Comparison of ENCODE assay signal across 1 cellular context in genomic region chr10:119211176-119211575, GRCh38.
TF ChIP-seq lines count a peak whose summit lies in the region.

No MANE protein-coding gene starts in this region.

TF ChIP-seq in HEK293, 187 proteins besides CTCF, POLR2A, EP300 and RAD21 (continued from another document and continues in another):
- TF ChIP-seq, protein P1, sequence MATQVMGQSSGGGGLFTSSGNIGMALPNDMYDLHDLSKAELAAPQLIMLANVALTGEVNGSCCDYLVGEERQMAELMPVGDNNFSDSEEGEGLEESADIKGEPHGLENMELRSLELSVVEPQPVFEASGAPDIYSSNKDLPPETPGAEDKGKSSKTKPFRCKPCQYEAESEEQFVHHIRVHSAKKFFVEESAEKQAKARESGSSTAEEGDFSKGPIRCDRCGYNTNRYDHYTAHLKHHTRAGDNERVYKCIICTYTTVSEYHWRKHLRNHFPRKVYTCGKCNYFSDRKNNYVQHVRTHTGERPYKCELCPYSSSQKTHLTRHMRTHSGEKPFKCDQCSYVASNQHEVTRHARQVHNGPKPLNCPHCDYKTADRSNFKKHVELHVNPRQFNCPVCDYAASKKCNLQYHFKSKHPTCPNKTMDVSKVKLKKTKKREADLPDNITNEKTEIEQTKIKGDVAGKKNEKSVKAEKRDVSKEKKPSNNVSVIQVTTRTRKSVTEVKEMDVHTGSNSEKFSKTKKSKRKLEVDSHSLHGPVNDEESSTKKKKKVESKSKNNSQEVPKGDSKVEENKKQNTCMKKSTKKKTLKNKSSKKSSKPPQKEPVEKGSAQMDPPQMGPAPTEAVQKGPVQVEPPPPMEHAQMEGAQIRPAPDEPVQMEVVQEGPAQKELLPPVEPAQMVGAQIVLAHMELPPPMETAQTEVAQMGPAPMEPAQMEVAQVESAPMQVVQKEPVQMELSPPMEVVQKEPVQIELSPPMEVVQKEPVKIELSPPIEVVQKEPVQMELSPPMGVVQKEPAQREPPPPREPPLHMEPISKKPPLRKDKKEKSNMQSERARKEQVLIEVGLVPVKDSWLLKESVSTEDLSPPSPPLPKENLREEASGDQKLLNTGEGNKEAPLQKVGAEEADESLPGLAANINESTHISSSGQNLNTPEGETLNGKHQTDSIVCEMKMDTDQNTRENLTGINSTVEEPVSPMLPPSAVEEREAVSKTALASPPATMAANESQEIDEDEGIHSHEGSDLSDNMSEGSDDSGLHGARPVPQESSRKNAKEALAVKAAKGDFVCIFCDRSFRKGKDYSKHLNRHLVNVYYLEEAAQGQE (tag by site-specific recombination; IDR thresholded peaks at IDR 0.05) = no peak
- TF ChIP-seq ZBTB17 (tag by site-specific recombination; IDR thresholded peaks at IDR 0.05) (peak; percentile 27; the same call in 1 of the 2 replicates), ZNF488 (tag by site-specific recombination; IDR thresholded peaks at IDR 0.05) (no peak), MEIS1 (CRISPR knock-in tag; IDR thresholded peaks at IDR 0.05; ENCODE audit: borderline replicate concordance) (no peak), ZNF561 (tag by site-specific recombination; IDR thresholded peaks at IDR 0.05; ENCODE audit: borderline replicate concordance) (peak; percentile 49; the same call in 1 of the 2 replicates), ZNF792 (tag by site-specific recombination; IDR thresholded peaks at IDR 0.05) (no peak), ZFP41 (tag by site-specific recombination; IDR thresholded peaks at IDR 0.05; ENCODE audit: borderline replicate concordance) (no peak), ZNF140 (tag by site-specific recombination; IDR thresholded peaks at IDR 0.05) (no peak), ZNF114 (tag by site-specific recombination; IDR thresholded peaks at IDR 0.05) (no peak), GLIS1 (tag by site-specific recombination; IDR thresholded peaks at IDR 0.05) (no peak), SCRT1 (tag by site-specific recombination; IDR thresholded peaks at IDR 0.05; ENCODE audit: borderline replicate concordance) (0 out of 2 replicates have a peak, but pooled peaks have one; percentile 18), ZNF621 (tag by site-specific recombination; IDR thresholded peaks at IDR 0.05) (no peak), ZBTB7A (tag by site-specific recombination; IDR thresholded peaks at IDR 0.05; ENCODE audit: low read depth) (no peak), ZFP69B (tag by site-specific recombination; IDR thresholded peaks at IDR 0.05) (0 out of 2 replicates have a peak, but pooled peaks have one; percentile 25), ZNF677 (tag by site-specific recombination; IDR thresholded peaks at IDR 0.05) (no peak), ZNF76 (tag by site-specific recombination; IDR thresholded peaks at IDR 0.05; ENCODE audit: borderline replicate concordance, low read depth) (no peak), REPIN1 (tag by site-specific recombination; IDR thresholded peaks at IDR 0.05; ENCODE audit: low read depth) (no peak), ZNF664 (tag by site-specific recombination; IDR thresholded peaks at IDR 0.05) (0 out of 2 replicates have a peak, but pooled peaks have one; percentile 15), ZNF292 (tag by site-specific recombination; IDR thresholded peaks at IDR 0.05; ENCODE audit: borderline replicate concordance, low read depth) (no peak), ZNF341 (tag by site-specific recombination; IDR thresholded peaks at IDR 0.05; ENCODE audit: low read depth) (no peak), ZNF202 (tag by site-specific recombination; IDR thresholded peaks at IDR 0.05; ENCODE audit: borderline replicate concordance) (no peak), ZNF155 (tag by site-specific recombination; IDR thresholded peaks at IDR 0.05) (no peak), ZNF544 (tag by site-specific recombination; IDR thresholded peaks at IDR 0.05) (no peak), HOXD13 (CRISPR knock-in tag; IDR thresholded peaks at IDR 0.05; ENCODE audit: borderline replicate concordance) (no peak), ZNF302 (tag by site-specific recombination; IDR thresholded peaks at IDR 0.05; ENCODE audit: low read depth) (no peak), TCF7L2 (IDR thresholded peaks at IDR 0.05; ENCODE audit: borderline replicate concordance, low read depth, low read length) (0 out of 2 replicates have a peak, but pooled peaks have one; percentile 34), ZNF785 (tag by site-specific recombination; IDR thresholded peaks at IDR 0.05) (no peak), ZNF585B (tag by site-specific recombination; IDR thresholded peaks at IDR 0.05) (no peak), ZBTB20 (tag by site-specific recombination; IDR thresholded peaks at IDR 0.05) (no peak), ZNF174 (tag by site-specific recombination; IDR thresholded peaks at IDR 0.05) (no peak), ZNF37A (tag by site-specific recombination; IDR thresholded peaks at IDR 0.05) (no peak), EGR2 (tag by site-specific recombination; IDR thresholded peaks at IDR 0.05; ENCODE audit: low read depth) (no peak), ZNF558 (tag by site-specific recombination; IDR thresholded peaks at IDR 0.05) (no peak), KLF8 (tag by site-specific recombination; IDR thresholded peaks at IDR 0.05) (no peak), ZNF670 (tag by site-specific recombination; IDR thresholded peaks at IDR 0.05; ENCODE audit: low read depth) (no peak), ZNF239 (tag by site-specific recombination; IDR thresholded peaks at IDR 0.05) (no peak), ZEB2 (tag by site-specific recombination; IDR thresholded peaks at IDR 0.05) (0 out of 2 replicates have a peak, but pooled peaks have one; percentile 39), ZNF501 (tag by site-specific recombination; IDR thresholded peaks at IDR 0.05) (no peak), ZNF416 (tag by site-specific recombination; IDR thresholded peaks at IDR 0.05) (no peak), ZNF510 (tag by site-specific recombination; IDR thresholded peaks at IDR 0.05; ENCODE audit: insufficient replicate concordance) (no peak), ZNF843 (tag by site-specific recombination; IDR thresholded peaks at IDR 0.05) (peak; percentile 51), ZNF626 (tag by site-specific recombination; IDR thresholded peaks at IDR 0.05) (no peak), WT1 (tag by site-specific recombination; IDR thresholded peaks at IDR 0.05) (peak; percentile 29; the same call in 1 of the 2 replicates), ZNF23 (tag by site-specific recombination; IDR thresholded peaks at IDR 0.05; ENCODE audit: borderline replicate concordance) (no peak), ZNF610 (tag by site-specific recombination; IDR thresholded peaks at IDR 0.05; ENCODE audit: borderline replicate concordance) (no peak), ZNF777 (tag by site-specific recombination; IDR thresholded peaks at IDR 0.05; ENCODE audit: borderline replicate concordance) (no peak), OVOL3 (tag by site-specific recombination; IDR thresholded peaks at IDR 0.05) (peak; percentile 83), ZSCAN4 (tag by site-specific recombination; IDR thresholded peaks at IDR 0.05) (no peak), ZNF529 (tag by site-specific recombination; IDR thresholded peaks at IDR 0.05; ENCODE audit: insufficient replicate concordance) (no peak), ZNF571 (tag by site-specific recombination; IDR thresholded peaks at IDR 0.05) (no peak), FEZF1 (tag by site-specific recombination; IDR thresholded peaks at IDR 0.05) (peak; percentile 94), GLIS2 (tag by site-specific recombination; IDR thresholded peaks at IDR 0.05) (no peak)
- TF ChIP-seq, protein P2, sequence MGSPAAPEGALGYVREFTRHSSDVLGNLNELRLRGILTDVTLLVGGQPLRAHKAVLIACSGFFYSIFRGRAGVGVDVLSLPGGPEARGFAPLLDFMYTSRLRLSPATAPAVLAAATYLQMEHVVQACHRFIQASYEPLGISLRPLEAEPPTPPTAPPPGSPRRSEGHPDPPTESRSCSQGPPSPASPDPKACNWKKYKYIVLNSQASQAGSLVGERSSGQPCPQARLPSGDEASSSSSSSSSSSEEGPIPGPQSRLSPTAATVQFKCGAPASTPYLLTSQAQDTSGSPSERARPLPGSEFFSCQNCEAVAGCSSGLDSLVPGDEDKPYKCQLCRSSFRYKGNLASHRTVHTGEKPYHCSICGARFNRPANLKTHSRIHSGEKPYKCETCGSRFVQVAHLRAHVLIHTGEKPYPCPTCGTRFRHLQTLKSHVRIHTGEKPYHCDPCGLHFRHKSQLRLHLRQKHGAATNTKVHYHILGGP (tag by site-specific recombination; IDR thresholded peaks at IDR 0.05) = no peak
- TF ChIP-seq, protein P3, sequence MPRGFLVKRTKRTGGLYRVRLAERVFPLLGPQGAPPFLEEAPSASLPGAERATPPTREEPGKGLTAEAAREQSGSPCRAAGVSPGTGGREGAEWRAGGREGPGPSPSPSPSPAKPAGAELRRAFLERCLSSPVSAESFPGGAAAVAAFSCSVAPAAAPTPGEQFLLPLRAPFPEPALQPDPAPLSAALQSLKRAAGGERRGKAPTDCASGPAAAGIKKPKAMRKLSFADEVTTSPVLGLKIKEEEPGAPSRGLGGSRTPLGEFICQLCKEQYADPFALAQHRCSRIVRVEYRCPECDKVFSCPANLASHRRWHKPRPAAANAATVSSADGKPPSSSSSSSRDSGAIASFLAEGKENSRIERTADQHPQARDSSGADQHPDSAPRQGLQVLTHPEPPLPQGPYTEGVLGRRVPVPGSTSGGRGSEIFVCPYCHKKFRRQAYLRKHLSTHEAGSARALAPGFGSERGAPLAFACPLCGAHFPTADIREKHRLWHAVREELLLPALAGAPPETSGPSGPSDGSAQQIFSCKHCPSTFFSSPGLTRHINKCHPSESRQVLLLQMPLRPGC (tag by site-specific recombination; IDR thresholded peaks at IDR 0.05) = peak; percentile 15; the same call in 1 of the 2 replicates
- TF ChIP-seq, protein P4, sequence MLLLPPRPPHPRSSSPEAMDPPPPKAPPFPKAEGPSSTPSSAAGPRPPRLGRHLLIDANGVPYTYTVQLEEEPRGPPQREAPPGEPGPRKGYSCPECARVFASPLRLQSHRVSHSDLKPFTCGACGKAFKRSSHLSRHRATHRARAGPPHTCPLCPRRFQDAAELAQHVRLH (tag by site-specific recombination; IDR thresholded peaks at IDR 0.05) = no peak
- TF ChIP-seq, protein P5, sequence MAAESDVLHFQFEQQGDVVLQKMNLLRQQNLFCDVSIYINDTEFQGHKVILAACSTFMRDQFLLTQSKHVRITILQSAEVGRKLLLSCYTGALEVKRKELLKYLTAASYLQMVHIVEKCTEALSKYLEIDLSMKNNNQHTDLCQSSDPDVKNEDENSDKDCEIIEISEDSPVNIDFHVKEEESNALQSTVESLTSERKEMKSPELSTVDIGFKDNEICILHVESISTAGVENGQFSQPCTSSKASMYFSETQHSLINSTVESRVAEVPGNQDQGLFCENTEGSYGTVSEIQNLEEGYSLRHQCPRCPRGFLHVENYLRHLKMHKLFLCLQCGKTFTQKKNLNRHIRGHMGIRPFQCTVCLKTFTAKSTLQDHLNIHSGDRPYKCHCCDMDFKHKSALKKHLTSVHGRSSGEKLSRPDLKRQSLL (tag by site-specific recombination; IDR thresholded peaks at IDR 0.05) = no peak
- TF ChIP-seq, protein P6, sequence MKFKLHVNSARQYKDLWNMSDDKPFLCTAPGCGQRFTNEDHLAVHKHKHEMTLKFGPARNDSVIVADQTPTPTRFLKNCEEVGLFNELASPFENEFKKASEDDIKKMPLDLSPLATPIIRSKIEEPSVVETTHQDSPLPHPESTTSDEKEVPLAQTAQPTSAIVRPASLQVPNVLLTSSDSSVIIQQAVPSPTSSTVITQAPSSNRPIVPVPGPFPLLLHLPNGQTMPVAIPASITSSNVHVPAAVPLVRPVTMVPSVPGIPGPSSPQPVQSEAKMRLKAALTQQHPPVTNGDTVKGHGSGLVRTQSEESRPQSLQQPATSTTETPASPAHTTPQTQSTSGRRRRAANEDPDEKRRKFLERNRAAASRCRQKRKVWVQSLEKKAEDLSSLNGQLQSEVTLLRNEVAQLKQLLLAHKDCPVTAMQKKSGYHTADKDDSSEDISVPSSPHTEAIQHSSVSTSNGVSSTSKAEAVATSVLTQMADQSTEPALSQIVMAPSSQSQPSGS (tag by site-specific recombination; IDR thresholded peaks at IDR 0.05; ENCODE audit: low read depth) = no peak
- TF ChIP-seq, protein P7, sequence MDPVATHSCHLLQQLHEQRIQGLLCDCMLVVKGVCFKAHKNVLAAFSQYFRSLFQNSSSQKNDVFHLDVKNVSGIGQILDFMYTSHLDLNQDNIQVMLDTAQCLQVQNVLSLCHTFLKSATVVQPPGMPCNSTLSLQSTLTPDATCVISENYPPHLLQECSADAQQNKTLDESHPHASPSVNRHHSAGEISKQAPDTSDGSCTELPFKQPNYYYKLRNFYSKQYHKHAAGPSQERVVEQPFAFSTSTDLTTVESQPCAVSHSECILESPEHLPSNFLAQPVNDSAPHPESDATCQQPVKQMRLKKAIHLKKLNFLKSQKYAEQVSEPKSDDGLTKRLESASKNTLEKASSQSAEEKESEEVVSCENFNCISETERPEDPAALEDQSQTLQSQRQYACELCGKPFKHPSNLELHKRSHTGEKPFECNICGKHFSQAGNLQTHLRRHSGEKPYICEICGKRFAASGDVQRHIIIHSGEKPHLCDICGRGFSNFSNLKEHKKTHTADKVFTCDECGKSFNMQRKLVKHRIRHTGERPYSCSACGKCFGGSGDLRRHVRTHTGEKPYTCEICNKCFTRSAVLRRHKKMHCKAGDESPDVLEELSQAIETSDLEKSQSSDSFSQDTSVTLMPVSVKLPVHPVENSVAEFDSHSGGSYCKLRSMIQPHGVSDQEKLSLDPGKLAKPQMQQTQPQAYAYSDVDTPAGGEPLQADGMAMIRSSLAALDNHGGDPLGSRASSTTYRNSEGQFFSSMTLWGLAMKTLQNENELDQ (tag by site-specific recombination; IDR thresholded peaks at IDR 0.05; ENCODE audit: low read depth) = no peak
